ENCODE assay signal across 21 cellular contexts in the genomic region with DNA sequence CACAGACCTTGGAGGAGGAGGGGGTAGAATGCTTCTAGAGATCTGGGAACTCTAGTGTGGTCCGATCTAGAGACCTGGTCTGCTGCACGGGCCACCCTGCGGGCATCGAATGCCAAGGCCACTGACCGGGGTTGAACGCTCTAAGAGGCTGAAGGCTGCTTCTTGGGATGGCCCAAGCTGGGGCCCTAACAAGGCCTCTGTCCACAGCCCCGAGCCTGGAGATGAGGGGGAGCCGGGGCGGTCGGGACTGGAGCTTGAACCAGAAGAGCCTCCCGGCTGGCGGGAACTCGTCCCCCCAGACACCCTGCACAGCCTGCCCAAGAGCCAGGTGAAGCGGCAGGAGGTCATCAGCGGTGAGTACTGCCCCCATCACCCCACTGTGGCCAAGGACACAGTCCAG. TPM values are rescaled to one million over a fixed set of nuclear protein-coding genes. Genes with fewer than 3 reads are reported as not detected.
A peak's percentile ranks its signal among the peaks of the same experiment; 100 is the strongest.
DNase-seq lines count a peak whose midpoint lies in the region; ATAC-seq and TF ChIP-seq lines count a peak whose summit lies in the region.
"Had no signal": no experiment of that assay in that cellular context is flagged by ENCODE, and none has a peak within 500 bp of the region (broad histone marks: within the 10 kb centered on the region; RNA-seq: fewer than 3 reads in every experiment).

No MANE protein-coding gene starts in this region.

- no peak for ATAC-seq in natural killer cell treated with Interleukin-12 subunit alpha and Interleukin-12 subunit beta and Interleukin-15 and Interleukin-18, amount 100 ng/mL, for 72 hours
- ATAC-seq: HCT116, SK-N-SH treated with all-trans-retinoic acid at 6 μM for 48 hours had no signal

- CTCF ChIA-PET in CD4-positive, alpha-beta memory T cell (lab: Charles Lee; ENCODE audit: partially characterized antibody): no interaction called here
- CTCF ChIA-PET in HEK293 (lab: Yijun Ruan, JAX): interaction anchor here (0.6 to 0.9 kb wide), 4 partner anchors 12 to 338 kb away, joined by 3 to 6 read pairs (median 4); no protein-coding TSS in a partner anchor

- H3K27me3 Mint-ChIP-seq in CD4-positive, alpha-beta memory T cell: no peaks in the 10 kb centered on the region
- no peaks in the 10 kb centered on the region for H3K27me3 Mint-ChIP-seq in natural killer cell treated with Interleukin-12 subunit alpha and Interleukin-12 subunit beta and Interleukin-15 and Interleukin-18, amount 100 ng/mL, for 72 hours

- no peaks in the 10 kb centered on the region for H3K9me3 ChIP-seq in CD4-positive, alpha-beta memory T cell (ENCODE audit: control insufficient read depth in 1 of 2, low read length in 2 of 2)
- no peaks in the 10 kb centered on the region for H3K9me3 ChIP-seq in HEK293 (ENCODE audit: control insufficient read depth, insufficient read depth, low read depth, low read length)
- no peaks in the 10 kb centered on the region for H3K9me3 ChIP-seq in adipocyte (ENCODE audit: control insufficient read depth, low read length)
- H3K9me3 ChIP-seq: Caco-2 had no signal

- peaks cover 0 to 1% (median 0%) of the 10 kb centered on the region in 8 donors for H3K9me3 Mint-ChIP-seq in CD4-positive, alpha-beta memory T cell
- H3K9me3 Mint-ChIP-seq in natural killer cell treated with Interleukin-12 subunit alpha and Interleukin-12 subunit beta and Interleukin-15 and Interleukin-18, amount 100 ng/mL, for 72 hours: no peaks in the 10 kb centered on the region
- H3K9me3 Mint-ChIP-seq: GM23338 had no signal

- H3K36me3 Mint-ChIP-seq in CD4-positive, alpha-beta memory T cell: peaks cover 47 to 60% of the 10 kb centered on the region in 2 donors
- peaks cover 22% of the 10 kb centered on the region for H3K36me3 Mint-ChIP-seq in natural killer cell treated with Interleukin-12 subunit alpha and Interleukin-12 subunit beta and Interleukin-15 and Interleukin-18, amount 100 ng/mL, for 72 hours

- no peak for DNase-seq in CD4-positive, alpha-beta memory T cell
- DNase-seq in adipocyte (ENCODE audit: low read depth): no peak
- DNase-seq in natural killer cell treated with Interleukin-12 subunit alpha and Interleukin-12 subunit beta and Interleukin-15 and Interleukin-18, amount 100 ng/mL, for 72 hours (ENCODE audit: low spot score): no peak
- no peak for DNase-seq in activated CD4-positive, alpha-beta T cell treated with anti-CD3 and anti-CD28 coated beads for 48 hours
- no peak for DNase-seq in A172 (ENCODE audit: low spot score)
- no peak for DNase-seq in AG20443 (ENCODE audit: low spot score)
- DNase-seq: ACHN, AML-193, Caco-2, NCI-H1105 treated with DMSO at 0.1 percent for 48 hours, NCI-H1694, NCI-H510A, NCI-H774, OCI-M1, RPMI8226, SIG-M5 had no signal

- peak overlapping the region in 4 of 7 donors; percentile 12 to 64 (median 39) for H3K27ac Mint-ChIP-seq in CD4-positive, alpha-beta memory T cell
- peak overlapping the region; percentile 14 to 79 for H3K27ac Mint-ChIP-seq in natural killer cell treated with Interleukin-12 subunit alpha and Interleukin-12 subunit beta and Interleukin-15 and Interleukin-18, amount 100 ng/mL, for 72 hours

- peak overlapping the region; percentile 47 for H3K9ac ChIP-seq in adipocyte (ENCODE audit: low read length)

- peaks cover 82% of the 10 kb centered on the region for H3K36me3 ChIP-seq in CD4-positive, alpha-beta memory T cell (ENCODE audit: insufficient read depth, low read length)
- H3K36me3 ChIP-seq in HEK293 (ENCODE audit: control insufficient read depth in 2 of 2, insufficient read depth in 1 of 2, low read length in 2 of 2): peaks cover 57 to 58% of the 10 kb centered on the region in 2 experiments
- peaks cover 57% of the 10 kb centered on the region for H3K36me3 ChIP-seq in adipocyte (ENCODE audit: control insufficient read depth, insufficient read depth, low read length, severe bottlenecking)

- POLR2A ChIA-PET in CD4-positive, alpha-beta memory T cell (lab: Charles Lee; ENCODE audit: partially characterized antibody): interaction anchor here (1.6 to 19.1 kb wide), 5 partner anchors 11 to 38 kb away, joined by 3 to 349 read pairs (median 9); a partner anchor contains a TSS
- POLR2A ChIA-PET in HEK293 (lab: Yijun Ruan, JAX): interaction anchor here (1.1 kb wide), 1 partner anchor 10 kb away, joined by 4 read pairs; no protein-coding TSS in a partner anchor

- no peak overlapping the region for H3K4me3 ChIP-seq in CD4-positive, alpha-beta memory T cell (ENCODE audit: low read length in 2 of 2)
- no peak overlapping the region for H3K4me3 ChIP-seq in HEK293 (ENCODE audit: low read depth, low read length)
- H3K4me3 ChIP-seq in adipocyte (ENCODE audit: low read length): no peak overlapping the region
- H3K4me3 ChIP-seq: GM23338 had no signal

- H3K27me3 ChIP-seq in CD4-positive, alpha-beta memory T cell (ENCODE audit: insufficient read depth, low read length): no peaks in the 10 kb centered on the region
- no peaks in the 10 kb centered on the region for H3K27me3 ChIP-seq in adipocyte (replicated peaks; ENCODE audit: control insufficient read depth, insufficient read depth, low read length)

- H3K4me3 Mint-ChIP-seq in CD4-positive, alpha-beta memory T cell: no peak overlapping the region
- H3K4me3 Mint-ChIP-seq in natural killer cell treated with Interleukin-12 subunit alpha and Interleukin-12 subunit beta and Interleukin-15 and Interleukin-18, amount 100 ng/mL, for 72 hours: no peak overlapping the region
- H3K4me3 Mint-ChIP-seq: GM23338 had no signal

- peaks cover 44% of the 10 kb centered on the region for H3K4me1 ChIP-seq in CD4-positive, alpha-beta memory T cell (ENCODE audit: insufficient read depth, low read length)
- H3K4me1 ChIP-seq in HEK293 (ENCODE audit: control insufficient read depth, insufficient read depth, low read length): no peaks in the 10 kb centered on the region
- peaks cover 19% of the 10 kb centered on the region for H3K4me1 ChIP-seq in adipocyte (ENCODE audit: control insufficient read depth, insufficient read depth, low read length)

- H3K27ac ChIP-seq in CD4-positive, alpha-beta memory T cell (ENCODE audit: low read depth, low read length): no peak overlapping the region
- no peak overlapping the region; the same call in 1 of the 2 replicates for H3K27ac ChIP-seq in HEK293 (ENCODE audit: extremely low read depth, low read depth, low read length)
- H3K27ac ChIP-seq: C4-2B had no signal

- H3K4me1 Mint-ChIP-seq in CD4-positive, alpha-beta memory T cell: peaks cover 16 to 45% (median 27%) of the 10 kb centered on the region in 4 donors
- H3K4me1 Mint-ChIP-seq in natural killer cell treated with Interleukin-12 subunit alpha and Interleukin-12 subunit beta and Interleukin-15 and Interleukin-18, amount 100 ng/mL, for 72 hours (ENCODE audit: low read depth in 2 of 2): peaks cover 29 to 38% of the 10 kb centered on the region in 2 donors

- intact Hi-C loops in CD4-positive, alpha-beta memory T cell (cut with micrococcal nuclease): no loop called here

- no peak for TF ChIP-seq CTCF in HEK293 (tag by site-specific recombination; IDR thresholded peaks at IDR 0.05)

TF ChIP-seq in HEK293, 187 proteins besides CTCF, POLR2A, EP300 and RAD21:
- TF ChIP-seq ZNF558 (tag by site-specific recombination; IDR thresholded peaks at IDR 0.05): no peak
- TF ChIP-seq GLI4 (tag by site-specific recombination; IDR thresholded peaks at IDR 0.05): peak; percentile 89; the same call in 1 of the 2 replicates

RNA-seq across cellular contexts. Expression of a gene that starts 15.3 kb away (rescaled TPM):
- total RNA-seq in CD4-positive, alpha-beta memory T cell: 100 to 1,000 TPM; 956 to 992 TPM
- 100 to 1,000 TPM; 140 to 325 TPM for polyA plus RNA-seq in CD4-positive, alpha-beta memory T cell
- total RNA-seq in natural killer cell treated with Interleukin-12 subunit alpha and Interleukin-12 subunit beta and Interleukin-15 and Interleukin-18, amount 100 ng/mL, for 72 hours: 100 to 1,000 TPM; 321 to 444 TPM
- 72.5 and 108 TPM in 2 replicates for total RNA-seq in A172 (2014; rRNA removed; shearing (Covaris generic))

RNA-seq across cellular contexts. Expression of a gene that starts 21.2 kb away (rescaled TPM):
- total RNA-seq in CD4-positive, alpha-beta memory T cell: 1 to 10 TPM in 1 of 2 experiments, under 1 TPM in 1; 0.93 to 1.3 TPM
- polyA plus RNA-seq in CD4-positive, alpha-beta memory T cell: 10 to 100 TPM in 1 of 2 donors, 1 to 10 TPM in 1; 5.1 to 29.7 TPM
- total RNA-seq in natural killer cell treated with Interleukin-12 subunit alpha and Interleukin-12 subunit beta and Interleukin-15 and Interleukin-18, amount 100 ng/mL, for 72 hours: 1 to 10 TPM in 1 of 2 donors, under 1 TPM in 1; 0.93 to 1.8 TPM
- total RNA-seq in A172 (2014; rRNA removed; shearing (Covaris generic)): not detected in 2 replicates
- total RNA-seq: GM23338 had no signal

RNA-seq across cellular contexts. Expression of a gene that starts 30.0 kb away (rescaled TPM):
- 1 to 10 TPM; 6.6 to 9.2 TPM for total RNA-seq in CD4-positive, alpha-beta memory T cell
- under 1 TPM in 1 of 2 donors, not detected in 1; 0.11 TPM for polyA plus RNA-seq in CD4-positive, alpha-beta memory T cell
- total RNA-seq in natural killer cell treated with Interleukin-12 subunit alpha and Interleukin-12 subunit beta and Interleukin-15 and Interleukin-18, amount 100 ng/mL, for 72 hours: under 1 TPM; 0.67 TPM
- total RNA-seq in A172 (2014; rRNA removed; shearing (Covaris generic)): 0.07 and 0.47 TPM in 2 replicates
- polyA plus RNA-seq: GM23338 had no signal

RNA-seq across cellular contexts. Expression of a gene that starts 38.2 kb away (rescaled TPM):
- total RNA-seq in CD4-positive, alpha-beta memory T cell: 1,000 to 10,000 TPM; 3,807 to 4,015 TPM
- 1,000 to 10,000 TPM; 4,853 to 7,200 TPM for polyA plus RNA-seq in CD4-positive, alpha-beta memory T cell
- total RNA-seq in natural killer cell treated with Interleukin-12 subunit alpha and Interleukin-12 subunit beta and Interleukin-15 and Interleukin-18, amount 100 ng/mL, for 72 hours: 1,000 to 10,000 TPM; 1,532 to 1,595 TPM
- 1,133 and 1,859 TPM in 2 replicates for total RNA-seq in A172 (2014; rRNA removed; shearing (Covaris generic))

RNA-seq across cellular contexts. Expression of a gene that starts 53.4 kb away (rescaled TPM):
- total RNA-seq in CD4-positive, alpha-beta memory T cell: not detected
- polyA plus RNA-seq in CD4-positive, alpha-beta memory T cell: not detected
- not detected for total RNA-seq in natural killer cell treated with Interleukin-12 subunit alpha and Interleukin-12 subunit beta and Interleukin-15 and Interleukin-18, amount 100 ng/mL, for 72 hours
- total RNA-seq in A172 (2014; rRNA removed; shearing (Covaris generic)): not detected in 2 replicates
- total RNA-seq: Caco-2 had no signal
- polyA plus RNA-seq: GM23338 had no signal
